8 cellular contexts compared by ENCODE assay signal in the genomic region with DNA sequence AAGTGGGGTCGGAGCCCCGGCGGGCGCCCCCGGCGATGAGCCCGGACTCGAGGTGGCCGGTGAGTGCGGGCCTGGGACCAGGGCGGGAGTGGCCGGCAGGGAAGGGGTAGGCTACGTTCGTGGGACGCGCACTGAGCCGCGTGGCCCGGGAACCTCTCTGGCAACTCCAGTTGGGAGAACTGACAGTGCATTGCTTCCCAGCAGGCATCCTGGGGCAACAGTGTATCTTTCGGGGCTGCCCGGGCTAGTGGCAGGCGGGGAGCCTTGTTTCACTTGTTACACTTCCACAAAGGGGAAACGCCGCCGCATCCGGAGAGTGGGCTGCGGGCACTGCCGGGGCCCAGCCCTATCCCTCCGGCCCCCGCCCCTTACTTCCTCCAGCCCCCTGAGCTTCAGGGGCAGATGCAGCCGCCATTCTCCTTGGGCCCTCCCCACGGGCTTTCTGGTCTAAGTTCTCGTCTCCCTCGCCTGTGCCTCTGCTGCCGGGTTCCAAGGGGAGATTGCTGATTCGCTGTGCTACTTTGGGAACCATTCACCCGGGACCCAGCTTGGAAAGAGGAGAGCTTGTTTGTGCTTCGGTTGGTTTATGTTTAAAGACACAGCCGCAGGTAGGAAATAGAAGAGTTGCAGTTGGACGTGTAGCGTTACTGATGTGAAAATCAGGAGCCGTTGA. TPM values are rescaled to one million over a fixed set of nuclear protein-coding genes. Genes with fewer than 3 reads are reported as not detected.
DNase-seq lines count a peak whose midpoint lies in the region; ATAC-seq and TF ChIP-seq lines count a peak whose summit lies in the region.

No MANE protein-coding gene starts in this region.

- TF ChIP-seq CTCF in right atrium auricular region (IDR thresholded peaks at IDR 0.05) (no peak), gastrocnemius medialis (IDR thresholded peaks at IDR 0.05 in 4 of 5, conservative IDR thresholded peaks at IDR 0.05 in 1 of 5) (no peak)

- intact Hi-C loops in CD4-positive, alpha-beta memory T cell (cut with micrococcal nuclease): loop anchor here (5.0 kb wide), 2 partner anchors 410 to 590 kb away; a partner anchor contains a TSS
- intact Hi-C loops in gastrocnemius medialis (cut with DNase I; ENCODE audit: low total_unique reads): loop anchor here (5.0 kb wide), 2 partner anchors 60 to 230 kb away; no protein-coding TSS in a partner anchor

- peak overlapping the region; percentile 90 to 95 (median 92) for H3K27ac Mint-ChIP-seq in CD4-positive, alpha-beta memory T cell
- peak overlapping the region; percentile 98 for H3K27ac Mint-ChIP-seq in activated naive CD4-positive, alpha-beta T cell treated with anti-CD3 and anti-CD28 coated beads, Interleukin-2, amount 50 U/mL, for 24 hours

- peaks cover 20 to 50% of the 10 kb centered on the region in 2 donors for H3K36me3 Mint-ChIP-seq in CD4-positive, alpha-beta memory T cell
- H3K36me3 Mint-ChIP-seq in activated naive CD4-positive, alpha-beta T cell treated with anti-CD3 and anti-CD28 coated beads, Interleukin-2, amount 50 U/mL, for 24 hours: peaks cover 3% of the 10 kb centered on the region

- H3K27me3 Mint-ChIP-seq in CD4-positive, alpha-beta memory T cell: no peaks in the 10 kb centered on the region
- H3K27me3 Mint-ChIP-seq in activated naive CD4-positive, alpha-beta T cell treated with anti-CD3 and anti-CD28 coated beads, Interleukin-2, amount 50 U/mL, for 24 hours: no peaks in the 10 kb centered on the region

- no peak for TF ChIP-seq POLR2A in gastrocnemius medialis (IDR thresholded peaks at IDR 0.05)

- DNase-seq in CD4-positive, alpha-beta memory T cell: peak; percentile 22 to 59 (median 39)
- DNase-seq in NOMO-1 treated with DMSO at 0.1 percent for 48 hours (lab: John Stamatoyannopoulos, UW; ENCODE audit: unreplicated experiment) (peak; percentile 44), right atrium auricular region (ENCODE audit: low spot score) (no peak), gastrocnemius medialis (no peak), NCI-H1436 (lab: John Stamatoyannopoulos, UW) (no peak)

- H3K4me3 Mint-ChIP-seq in CD4-positive, alpha-beta memory T cell: peak overlapping the region; percentile 89 to 98 (median 93)
- H3K4me3 Mint-ChIP-seq in activated naive CD4-positive, alpha-beta T cell treated with anti-CD3 and anti-CD28 coated beads, Interleukin-2, amount 50 U/mL, for 24 hours: peak overlapping the region; percentile 95

- no peaks in the 10 kb centered on the region for H3K27me3 ChIP-seq in CD4-positive, alpha-beta memory T cell (ENCODE audit: insufficient read depth, low read length)
- H3K27me3 ChIP-seq in right atrium auricular region (no peaks in the 10 kb centered on the region), gastrocnemius medialis (no peaks in the 10 kb centered on the region)

- peaks cover 61% of the 10 kb centered on the region for H3K4me1 ChIP-seq in CD4-positive, alpha-beta memory T cell (ENCODE audit: insufficient read depth, low read length)
- H3K4me1 ChIP-seq in right atrium auricular region: peaks cover 0 to 29% of the 10 kb centered on the region in 2 donors
- peaks cover 16 to 26% of the 10 kb centered on the region in 2 donors for H3K4me1 ChIP-seq in gastrocnemius medialis

- peak overlapping the region; percentile 27 to 96 for H3K4me3 ChIP-seq in CD4-positive, alpha-beta memory T cell (ENCODE audit: low read length in 2 of 2)
- H3K4me3 ChIP-seq in right atrium auricular region (peak overlapping the region; percentile 93 to 100), gastrocnemius medialis (peak overlapping the region; percentile 87 to 92 (median 90))

- POLR2A ChIA-PET in CD4-positive, alpha-beta memory T cell (lab: Charles Lee; ENCODE audit: partially characterized antibody): interaction anchor here (0.7 to 4.2 kb wide), 20 partner anchors 12 to 369 kb away, joined by 3 to 60 read pairs (median 5); a partner anchor contains a TSS

- peaks cover 0 to 2% (median 0%) of the 10 kb centered on the region in 8 donors for H3K9me3 Mint-ChIP-seq in CD4-positive, alpha-beta memory T cell
- no peaks in the 10 kb centered on the region for H3K9me3 Mint-ChIP-seq in activated naive CD4-positive, alpha-beta T cell treated with anti-CD3 and anti-CD28 coated beads, Interleukin-2, amount 50 U/mL, for 24 hours

- CTCF ChIA-PET in CD4-positive, alpha-beta memory T cell (lab: Charles Lee; ENCODE audit: partially characterized antibody): interaction anchor here (0.5 to 4.8 kb wide), 8 partner anchors 14 to 228 kb away, joined by 3 to 17 read pairs (median 4); a partner anchor contains a TSS

- peaks cover 22% of the 10 kb centered on the region for H3K36me3 ChIP-seq in CD4-positive, alpha-beta memory T cell (ENCODE audit: insufficient read depth, low read length)
- H3K36me3 ChIP-seq in right atrium auricular region: peaks cover 18% of the 10 kb centered on the region
- H3K36me3 ChIP-seq in gastrocnemius medialis: peaks cover 0 to 21% of the 10 kb centered on the region in 2 donors

- ATAC-seq in GM21737 (IDR thresholded peaks at IDR 0.05; ENCODE audit: unreplicated experiment) (peak; percentile 14), gastrocnemius medialis (peak; percentile 8 to 11), GM21390 (IDR thresholded peaks at IDR 0.05; ENCODE audit: unreplicated experiment) (no peak)

- H3K4me1 Mint-ChIP-seq in CD4-positive, alpha-beta memory T cell: peaks cover 44 to 72% (median 59%) of the 10 kb centered on the region in 4 donors
- peaks cover 69% of the 10 kb centered on the region for H3K4me1 Mint-ChIP-seq in activated naive CD4-positive, alpha-beta T cell treated with anti-CD3 and anti-CD28 coated beads, Interleukin-2, amount 50 U/mL, for 24 hours

- H3K27ac ChIP-seq in CD4-positive, alpha-beta memory T cell (ENCODE audit: low read depth, low read length): peak overlapping the region; percentile 77
- H3K27ac ChIP-seq in right atrium auricular region (peak overlapping the region; percentile 93 to 96), gastrocnemius medialis (peak overlapping the region; percentile 90 to 99 (median 96))

- H3K9me3 ChIP-seq in CD4-positive, alpha-beta memory T cell (ENCODE audit: control insufficient read depth in 1 of 2, low read length in 2 of 2): no peaks in the 10 kb centered on the region
- H3K9me3 ChIP-seq in right atrium auricular region (no peaks in the 10 kb centered on the region), gastrocnemius medialis (no peaks in the 10 kb centered on the region)

- in situ Hi-C loops in gastrocnemius medialis (cut with MboI; ENCODE audit: low sequenced_read_pairs in 4 of 4): no loop called here

RNA-seq across cellular contexts. Expression of a gene that starts 0.7 kb away (rescaled TPM):
- 10 to 100 TPM; 40.4 to 40.5 TPM for total RNA-seq in CD4-positive, alpha-beta memory T cell
- 10 to 100 TPM in 1 of 2 donors, 1 to 10 TPM in 1; 3.0 to 23.3 TPM for polyA plus RNA-seq in CD4-positive, alpha-beta memory T cell
- total RNA-seq in right atrium auricular region: 10 to 100 TPM in 1 of 2 donors, 1 to 10 TPM in 1; 8.8 to 15.3 TPM
- 10 to 100 TPM; 12.0 to 19.5 (median 14.7) TPM for total RNA-seq in gastrocnemius medialis

RNA-seq across cellular contexts. Expression of a gene that starts 17.5 kb away (rescaled TPM):
- total RNA-seq in CD4-positive, alpha-beta memory T cell: 10 to 100 TPM; 40.4 to 46.9 TPM
- polyA plus RNA-seq in CD4-positive, alpha-beta memory T cell: 10 to 100 TPM; 29.2 to 31.5 TPM
- total RNA-seq in right atrium auricular region: 10 to 100 TPM; 10.8 to 12.2 TPM
- 10 to 100 TPM in 1 of 4 donors, 1 to 10 TPM in 3; 4.1 to 13.3 (median 7.4) TPM for total RNA-seq in gastrocnemius medialis

RNA-seq across cellular contexts. Expression of a gene that starts 28.6 kb away (rescaled TPM):
- total RNA-seq in CD4-positive, alpha-beta memory T cell: under 1 TPM; 0.58 to 0.64 TPM
- not detected for polyA plus RNA-seq in CD4-positive, alpha-beta memory T cell
- total RNA-seq in right atrium auricular region (not detected), gastrocnemius medialis (not detected)

RNA-seq across cellular contexts. Expression of a gene that starts 37.5 kb away (rescaled TPM):
- 1 to 10 TPM; 2.1 to 2.6 TPM for total RNA-seq in CD4-positive, alpha-beta memory T cell
- polyA plus RNA-seq in CD4-positive, alpha-beta memory T cell: 1 to 10 TPM; 3.5 to 5.8 TPM
- total RNA-seq in right atrium auricular region: 10 to 100 TPM; 16.4 to 40.2 TPM
- total RNA-seq in gastrocnemius medialis: 10 to 100 TPM in 1 of 4 donors, 1 to 10 TPM in 3; 2.1 to 11.6 (median 8.0) TPM

Comparison
In these comparisons a context has a peak if more than half of its experiments do, and no peak if none do; other contexts are left out.
1. DNase-seq: peak in CD4-positive, alpha-beta memory T cell (5 of 5) and NOMO-1 treated with DMSO at 0.1 percent for 48 hours (single experiment); none in right atrium auricular region (single experiment), gastrocnemius medialis (0 of 2) and NCI-H1436 (single experiment).
2. Peak in every context shown above with its lines, with median percentiles within 50 percentile points of each other: H3K27ac ChIP-seq and H3K4me3 ChIP-seq.